8 cellular contexts compared by ENCODE assay signal in the genomic region with DNA sequence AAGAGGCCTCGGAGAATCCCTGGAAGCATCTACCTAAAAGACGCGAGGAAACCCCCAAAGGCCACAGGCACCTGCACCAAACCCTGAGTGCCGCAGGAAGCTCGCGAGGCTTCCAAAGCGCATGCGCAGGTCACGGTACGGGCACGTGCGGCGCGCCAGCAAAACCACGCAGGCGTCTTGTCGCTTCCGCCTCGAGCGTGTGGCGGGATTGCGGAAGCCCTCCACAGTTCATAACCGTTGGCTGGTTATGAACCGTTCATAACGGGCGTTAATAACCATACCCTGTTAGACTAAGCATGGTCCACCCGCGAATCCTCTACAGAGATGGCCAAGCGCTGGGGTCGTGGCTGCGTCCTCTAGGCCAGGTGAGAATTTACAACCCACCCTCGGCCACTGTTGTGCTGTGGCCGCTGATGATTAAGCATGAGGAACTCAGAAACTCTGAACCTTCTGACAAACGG. TPM values are rescaled to one million over a fixed set of nuclear protein-coding genes. Genes with fewer than 3 reads are reported as not detected.
DNase-seq lines count a peak whose midpoint lies in the region; ATAC-seq, FAIRE-seq and TF ChIP-seq lines count a peak whose summit lies in the region.

No MANE protein-coding gene starts in this region.

- TF ChIP-seq CTCF in kidney (IDR thresholded peaks at IDR 0.05; ENCODE audit: borderline replicate concordance, extremely low read depth, insufficient read depth) (no peak), glutamatergic neuron (IDR thresholded peaks at IDR 0.05; ENCODE audit: partially characterized antibody, unreplicated experiment) (no peak)

- intact Hi-C loops in kidney (cut with DNase I) = loop anchor here (10.0 kb wide), 1 partner anchor 157 kb away; no protein-coding TSS in a partner anchor

- no peaks in the 10 kb centered on the region for H3K9me3 ChIP-seq in adipocyte (ENCODE audit: control insufficient read depth, low read length)
- H3K9me3 ChIP-seq in kidney (ENCODE audit: control insufficient read depth in 1 of 2, low read length in 2 of 2) = no peaks in the 10 kb centered on the region

- POLR2A ChIA-PET in T-cell (lab: Charles Lee) = interaction anchor here in 1 of 2 donors (0.6 to 1.4 kb wide), 2 partner anchors 47 to 234 kb away, joined by 3 to 4 read pairs; a partner anchor contains a TSS

- DNase-seq in T-cell (peak; percentile 61 to 85 (median 78)), adipocyte (ENCODE audit: low read depth) (peak; percentile 57), kidney (peak; percentile 93), amniotic stem cell (lab: John Stamatoyannopoulos, UW) (no peak), glutamatergic neuron (no peak)
- DNase-seq in stimulated activated CD4-positive, alpha-beta T cell treated with anti-CD3 and anti-CD28 coated beads, Interleukin-2, amount 100 ng/mL, for 4 hours (ENCODE audit: low read depth) = peak; percentile 85

- H3K27ac ChIP-seq in kidney (ENCODE audit: low read depth in 2 of 2, low read length in 2 of 2) = no peak overlapping the region

- H3K9ac ChIP-seq in adipocyte (ENCODE audit: low read length) (peak overlapping the region; percentile 75), kidney (ENCODE audit: low read length in 2 of 2) (peak overlapping the region in 1 of 2 donors; percentile 49)

- H3K4me3 ChIP-seq in adipocyte (ENCODE audit: low read length) = peak overlapping the region; percentile 78
- H3K4me3 ChIP-seq in kidney (ENCODE audit: low read length in 2 of 2) = peak overlapping the region; percentile 42 to 65

- H3K27me3 Mint-ChIP-seq in T-cell = no peaks in the 10 kb centered on the region
- peaks cover 3% of the 10 kb centered on the region for H3K27me3 Mint-ChIP-seq in glutamatergic neuron (ENCODE audit: unreplicated experiment)

- H3K4me3 Mint-ChIP-seq in T-cell (peak overlapping the region; percentile 74 to 82 (median 81)), glutamatergic neuron (ENCODE audit: unreplicated experiment) (no peak overlapping the region)

- H3K4me1 ChIP-seq in adipocyte (ENCODE audit: control insufficient read depth, insufficient read depth, low read length) = peaks cover 10% of the 10 kb centered on the region
- H3K4me1 ChIP-seq in kidney (ENCODE audit: control insufficient read depth in 1 of 2, insufficient read depth in 1 of 2, low read depth in 1 of 2, low read length in 2 of 2) = no peaks in the 10 kb centered on the region

- peak; percentile 44 for TF ChIP-seq POLR2A in GM18526 (IDR thresholded peaks at IDR 0.05; ENCODE audit: extremely low read depth, insufficient read length)

- H3K9me3 Mint-ChIP-seq in T-cell (no peaks in the 10 kb centered on the region), glutamatergic neuron (ENCODE audit: unreplicated experiment) (peaks cover 2% of the 10 kb centered on the region)

- CTCF ChIA-PET in T-cell (lab: Charles Lee) = interaction anchor here (0.6 to 2.0 kb wide), 7 partner anchors 47 to 341 kb away, joined by 3 to 13 read pairs (median 5); a partner anchor contains a TSS

- FAIRE-seq in kidney (lab: Jason Lieb, UNC) = no peak

- H3K36me3 Mint-ChIP-seq in T-cell = peaks cover 12% of the 10 kb centered on the region
- no peaks in the 10 kb centered on the region for H3K36me3 Mint-ChIP-seq in glutamatergic neuron (ENCODE audit: unreplicated experiment)

- ATAC-seq in T-cell (replicated peaks in 1 of 4) (peak; percentile 81 to 88 (median 84)), GM18502 (IDR thresholded peaks at IDR 0.05; ENCODE audit: poor library complexity, unreplicated experiment) (no peak)

- H3K27me3 ChIP-seq in adipocyte (replicated peaks; ENCODE audit: control insufficient read depth, insufficient read depth, low read length) = no peaks in the 10 kb centered on the region

- H3K27ac Mint-ChIP-seq in T-cell (peak overlapping the region; percentile 82 to 88), glutamatergic neuron (ENCODE audit: unreplicated experiment) (no peak overlapping the region)

- peaks cover 19 to 34% (median 21%) of the 10 kb centered on the region in 3 donors for H3K4me1 Mint-ChIP-seq in T-cell
- H3K4me1 Mint-ChIP-seq in glutamatergic neuron (ENCODE audit: low read depth, unreplicated experiment) = peaks cover 3% of the 10 kb centered on the region

- H3K36me3 ChIP-seq in adipocyte (ENCODE audit: control insufficient read depth, insufficient read depth, low read length, severe bottlenecking) (peaks cover 26% of the 10 kb centered on the region), kidney (ENCODE audit: control insufficient read depth in 1 of 2, insufficient read depth in 2 of 2, low read length in 2 of 2) (peaks cover under 1 to 12% of the 10 kb centered on the region in 2 donors)

RNA-seq across cellular contexts. Expression of a gene that starts 46.4 kb away (rescaled TPM):
- total RNA-seq in T-cell (10 to 100 TPM; 33.6 to 49.1 (median 45.4) TPM), kidney (18.0 TPM), glutamatergic neuron (ENCODE audit: unreplicated experiment) (72.8 TPM)
- 18.8 TPM for polyA plus RNA-seq in kidney (ENCODE audit: insufficient read depth, low read depth, low replicate concordance)

RNA-seq across cellular contexts. Expression of a gene that starts 46.9 kb away (rescaled TPM):
- 100 to 1,000 TPM in 2 of 5 donors, 10 to 100 TPM in 3; 92.6 to 115 (median 94.8) TPM for total RNA-seq in T-cell
- 79.0 TPM for total RNA-seq in kidney
- 25.5 TPM for polyA plus RNA-seq in kidney (ENCODE audit: insufficient read depth, low read depth, low replicate concordance)
- total RNA-seq in glutamatergic neuron (ENCODE audit: unreplicated experiment) = 112 TPM

Comparison
In these comparisons a context has a peak if more than half of its experiments do, and no peak if none do; other contexts are left out.
1. DNase-seq: peak in T-cell (34 of 34), adipocyte (single experiment), kidney (single experiment) and stimulated activated CD4-positive, alpha-beta T cell treated with anti-CD3 and anti-CD28 coated beads, Interleukin-2, amount 100 ng/mL, for 4 hours (single experiment); none in amniotic stem cell (single experiment) and glutamatergic neuron (single experiment).